In the genomic region with DNA sequence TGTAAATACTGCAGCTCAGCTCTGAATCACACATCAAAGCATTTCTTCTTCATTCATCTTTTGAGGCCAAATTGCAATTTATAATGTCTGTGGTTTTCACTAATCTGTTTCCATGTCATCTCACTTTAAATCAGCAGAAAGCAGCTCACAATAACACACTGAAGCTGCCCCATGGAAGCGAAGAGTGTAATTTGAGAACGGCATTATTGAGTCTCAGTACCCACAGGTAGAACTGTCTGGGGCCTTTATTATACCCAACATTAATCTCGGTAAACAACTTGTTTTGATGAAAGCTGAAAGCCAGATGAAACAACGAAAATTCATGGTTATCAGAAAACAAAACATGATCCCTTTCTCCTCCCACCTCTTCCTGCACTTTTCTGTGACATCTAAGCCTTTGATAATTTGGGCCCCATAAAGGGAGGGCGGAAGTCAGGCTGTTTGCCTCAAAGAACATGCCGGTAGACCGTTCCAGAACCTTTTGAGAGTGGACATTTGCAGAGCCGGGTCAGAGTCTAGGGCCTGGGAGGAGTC, we compare ENCODE assay signal across 1 cellular context.
TF ChIP-seq lines count a peak whose summit lies in the region.

No MANE protein-coding gene starts in this region.

TF ChIP-seq in HEK293, 187 proteins besides CTCF, POLR2A, EP300 and RAD21 (continued from another document):
- TF ChIP-seq, protein P1, sequence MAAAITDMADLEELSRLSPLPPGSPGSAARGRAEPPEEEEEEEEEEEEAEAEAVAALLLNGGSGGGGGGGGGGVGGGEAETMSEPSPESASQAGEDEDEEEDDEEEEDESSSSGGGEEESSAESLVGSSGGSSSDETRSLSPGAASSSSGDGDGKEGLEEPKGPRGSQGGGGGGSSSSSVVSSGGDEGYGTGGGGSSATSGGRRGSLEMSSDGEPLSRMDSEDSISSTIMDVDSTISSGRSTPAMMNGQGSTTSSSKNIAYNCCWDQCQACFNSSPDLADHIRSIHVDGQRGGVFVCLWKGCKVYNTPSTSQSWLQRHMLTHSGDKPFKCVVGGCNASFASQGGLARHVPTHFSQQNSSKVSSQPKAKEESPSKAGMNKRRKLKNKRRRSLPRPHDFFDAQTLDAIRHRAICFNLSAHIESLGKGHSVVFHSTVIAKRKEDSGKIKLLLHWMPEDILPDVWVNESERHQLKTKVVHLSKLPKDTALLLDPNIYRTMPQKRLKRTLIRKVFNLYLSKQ (tag by site-specific recombination; IDR thresholded peaks at IDR 0.05; ENCODE audit: borderline replicate concordance): no peak
- TF ChIP-seq, protein P2, sequence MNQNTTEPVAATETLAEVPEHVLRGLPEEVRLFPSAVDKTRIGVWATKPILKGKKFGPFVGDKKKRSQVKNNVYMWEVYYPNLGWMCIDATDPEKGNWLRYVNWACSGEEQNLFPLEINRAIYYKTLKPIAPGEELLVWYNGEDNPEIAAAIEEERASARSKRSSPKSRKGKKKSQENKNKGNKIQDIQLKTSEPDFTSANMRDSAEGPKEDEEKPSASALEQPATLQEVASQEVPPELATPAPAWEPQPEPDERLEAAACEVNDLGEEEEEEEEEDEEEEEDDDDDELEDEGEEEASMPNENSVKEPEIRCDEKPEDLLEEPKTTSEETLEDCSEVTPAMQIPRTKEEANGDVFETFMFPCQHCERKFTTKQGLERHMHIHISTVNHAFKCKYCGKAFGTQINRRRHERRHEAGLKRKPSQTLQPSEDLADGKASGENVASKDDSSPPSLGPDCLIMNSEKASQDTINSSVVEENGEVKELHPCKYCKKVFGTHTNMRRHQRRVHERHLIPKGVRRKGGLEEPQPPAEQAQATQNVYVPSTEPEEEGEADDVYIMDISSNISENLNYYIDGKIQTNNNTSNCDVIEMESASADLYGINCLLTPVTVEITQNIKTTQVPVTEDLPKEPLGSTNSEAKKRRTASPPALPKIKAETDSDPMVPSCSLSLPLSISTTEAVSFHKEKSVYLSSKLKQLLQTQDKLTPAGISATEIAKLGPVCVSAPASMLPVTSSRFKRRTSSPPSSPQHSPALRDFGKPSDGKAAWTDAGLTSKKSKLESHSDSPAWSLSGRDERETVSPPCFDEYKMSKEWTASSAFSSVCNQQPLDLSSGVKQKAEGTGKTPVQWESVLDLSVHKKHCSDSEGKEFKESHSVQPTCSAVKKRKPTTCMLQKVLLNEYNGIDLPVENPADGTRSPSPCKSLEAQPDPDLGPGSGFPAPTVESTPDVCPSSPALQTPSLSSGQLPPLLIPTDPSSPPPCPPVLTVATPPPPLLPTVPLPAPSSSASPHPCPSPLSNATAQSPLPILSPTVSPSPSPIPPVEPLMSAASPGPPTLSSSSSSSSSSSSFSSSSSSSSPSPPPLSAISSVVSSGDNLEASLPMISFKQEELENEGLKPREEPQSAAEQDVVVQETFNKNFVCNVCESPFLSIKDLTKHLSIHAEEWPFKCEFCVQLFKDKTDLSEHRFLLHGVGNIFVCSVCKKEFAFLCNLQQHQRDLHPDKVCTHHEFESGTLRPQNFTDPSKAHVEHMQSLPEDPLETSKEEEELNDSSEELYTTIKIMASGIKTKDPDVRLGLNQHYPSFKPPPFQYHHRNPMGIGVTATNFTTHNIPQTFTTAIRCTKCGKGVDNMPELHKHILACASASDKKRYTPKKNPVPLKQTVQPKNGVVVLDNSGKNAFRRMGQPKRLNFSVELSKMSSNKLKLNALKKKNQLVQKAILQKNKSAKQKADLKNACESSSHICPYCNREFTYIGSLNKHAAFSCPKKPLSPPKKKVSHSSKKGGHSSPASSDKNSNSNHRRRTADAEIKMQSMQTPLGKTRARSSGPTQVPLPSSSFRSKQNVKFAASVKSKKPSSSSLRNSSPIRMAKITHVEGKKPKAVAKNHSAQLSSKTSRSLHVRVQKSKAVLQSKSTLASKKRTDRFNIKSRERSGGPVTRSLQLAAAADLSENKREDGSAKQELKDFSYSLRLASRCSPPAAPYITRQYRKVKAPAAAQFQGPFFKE (tag by site-specific recombination; IDR thresholded peaks at IDR 0.05; ENCODE audit: borderline replicate concordance): no peak
- TF ChIP-seq ZNF843 (tag by site-specific recombination; IDR thresholded peaks at IDR 0.05): peak; percentile 83
- peak; percentile 77; the same call in 1 of the 2 replicates for TF ChIP-seq ZBTB44 (tag by site-specific recombination; IDR thresholded peaks at IDR 0.05)
- TF ChIP-seq PRDM6 (tag by site-specific recombination; IDR thresholded peaks at IDR 0.05): peak; percentile 73
- TF ChIP-seq ZNF426 (tag by site-specific recombination; IDR thresholded peaks at IDR 0.05): no peak
- TF ChIP-seq IKZF3 (tag by site-specific recombination; IDR thresholded peaks at IDR 0.05): no peak
- 0 out of 2 replicates have a peak, but pooled peaks have one; percentile 24 for TF ChIP-seq PRDM1 (tag by site-specific recombination; IDR thresholded peaks at IDR 0.05)
- no peak for TF ChIP-seq ZNF16 (tag by site-specific recombination; IDR thresholded peaks at IDR 0.05; ENCODE audit: low read depth)
- TF ChIP-seq ZNF549 (tag by site-specific recombination; IDR thresholded peaks at IDR 0.05): no peak
